ENCODE assay signal across 22 cellular contexts in the genomic region with DNA sequence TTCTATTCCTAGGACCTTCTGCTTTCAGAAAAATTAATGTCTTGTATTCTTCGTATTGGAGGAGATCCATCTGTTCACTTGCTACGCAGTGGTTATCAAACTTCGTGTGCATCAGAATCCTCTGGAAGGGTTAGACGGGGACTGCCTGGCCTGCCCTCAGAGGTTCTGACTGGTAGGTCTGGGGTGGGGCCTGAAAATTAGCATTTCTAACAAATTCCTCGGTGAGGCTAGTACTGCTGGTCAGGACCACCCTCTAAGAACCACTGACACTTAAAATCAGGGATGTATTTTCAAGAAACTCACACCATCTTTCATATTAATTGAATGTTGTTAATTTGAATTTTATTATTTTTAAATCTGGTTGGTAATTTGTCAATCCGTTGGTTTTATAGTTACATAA.
"Had no signal": no experiment of that assay in that cellular context is flagged by ENCODE, and none has a peak within 500 bp of the region (broad histone marks: within the 10 kb centered on the region; RNA-seq: fewer than 3 reads in every experiment).

No MANE protein-coding gene starts in this region.

- H2AFZ ChIP-seq: neural progenitor cell, parathyroid adenoma had no signal

- H3K4me1 ChIP-seq: parathyroid adenoma, psoas muscle, right lobe of liver, transverse colon, upper lobe of right lung, uterus had no signal

- H3K27ac ChIP-seq: neural progenitor cell, ovary, parathyroid adenoma, psoas muscle, right lobe of liver, sigmoid colon, stomach, tibial artery, transverse colon, upper lobe of right lung, uterus had no signal

- H3K9me3 ChIP-seq: ovary, psoas muscle, right lobe of liver, sigmoid colon, stomach, tibial artery, transverse colon, upper lobe of right lung, uterus had no signal

- H3K4me3 ChIP-seq: neural progenitor cell, ovary, psoas muscle, right lobe of liver, sigmoid colon, stomach, tibial artery, transverse colon, upper lobe of right lung, uterus had no signal

- H3K79me2 ChIP-seq: parathyroid adenoma had no signal

- H3K9ac ChIP-seq: neural progenitor cell, parathyroid adenoma had no signal

- DNase-seq: natural killer cell; occipital lobe; ovary; posterior cingulate gyrus; psoas muscle; right cardiac atrium; right lobe of liver; sigmoid colon; small intestine; stimulated activated CD4-positive, alpha-beta T cell treated with anti-CD3 and anti-CD28 coated beads, Interleukin-15, amount 100 ng/mL, for 24 hours; stimulated activated CD4-positive, alpha-beta T cell treated with anti-CD3 and anti-CD28 coated beads, Interleukin-2, amount 100 ng/mL, for 24 hours; stimulated activated CD4-positive, alpha-beta T cell treated with anti-CD3 and anti-CD28 coated beads, Interleukin-2, amount 100 ng/mL, for 48 hours; stimulated activated CD4-positive, alpha-beta T cell treated with anti-CD3 and anti-CD28 coated beads, Interleukin-4, amount 100 ng/mL, for 24 hours; stimulated activated naive B cell treated with anti-CD40 and anti-IgM and Interleukin-4, amounts not matched to agents 10 μg/mL and 1 μg/mL and 100 μg/mL, for 72 hours; stimulated activated naive CD4-positive, alpha-beta T cell treated with Interleukin-2 at 50 U/mL for 16 hours; stomach; tibial artery; transverse colon; upper lobe of right lung; uterus had no signal

- H3K36me3 ChIP-seq: neural progenitor cell, ovary, right lobe of liver, sigmoid colon, stomach, tibial artery, transverse colon, upper lobe of right lung, uterus had no signal

- FAIRE-seq: small intestine had no signal

- H3K27me3 ChIP-seq: neural progenitor cell, ovary, right lobe of liver, sigmoid colon, stomach, tibial artery, transverse colon, upper lobe of right lung, uterus had no signal

- H3K4me2 ChIP-seq: neural progenitor cell had no signal
